In the genomic region with DNA sequence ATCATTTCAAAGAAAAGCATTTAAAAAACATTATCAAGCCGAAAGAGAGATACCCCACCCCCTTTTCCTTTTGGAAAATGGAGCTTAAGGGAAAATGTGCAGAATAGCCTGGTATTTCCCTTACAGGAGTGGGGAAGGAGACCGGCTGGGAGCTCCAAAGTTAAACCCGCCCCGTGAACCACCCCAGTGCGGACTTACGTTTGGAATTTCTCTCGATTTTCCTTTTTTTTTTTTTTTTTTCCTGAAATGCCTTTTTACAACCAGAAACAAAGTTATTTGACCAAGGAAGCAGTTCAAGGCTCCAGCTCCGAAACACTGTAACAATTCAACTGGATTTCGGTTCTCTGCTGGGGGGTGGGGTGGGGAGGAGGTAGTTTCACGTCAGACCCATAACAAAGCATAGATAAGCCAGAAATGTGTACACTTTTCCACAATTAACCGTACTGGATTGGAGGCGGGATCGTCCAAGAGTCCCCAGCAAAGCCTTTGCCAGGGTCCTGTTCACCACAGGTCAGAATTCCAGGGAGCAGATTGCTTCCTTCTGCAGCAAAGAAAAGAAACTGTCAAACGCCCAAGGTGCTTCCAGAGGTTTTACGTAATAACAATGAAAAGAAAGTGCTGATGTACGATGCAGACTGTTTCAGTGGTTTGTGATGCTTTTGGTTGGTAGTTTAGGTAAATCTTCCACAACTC, we compare ENCODE assay signal across 8 cellular contexts. TPM values are rescaled to one million over a fixed set of nuclear protein-coding genes. Genes with fewer than 3 reads are reported as not detected.
A peak's percentile ranks its signal among the peaks of the same experiment; 100 is the strongest.
DNase-seq lines count a peak whose midpoint lies in the region; ATAC-seq and TF ChIP-seq lines count a peak whose summit lies in the region.

No MANE protein-coding gene starts in this region.

- peaks cover 17% of the 10 kb centered on the region for H3K27me3 Mint-ChIP-seq in neural crest cell (ENCODE audit: low read depth)

- peaks cover 82% of the 10 kb centered on the region for H3K4me1 Mint-ChIP-seq in neural crest cell

- no peaks in the 10 kb centered on the region for H3K9me3 ChIP-seq in PC-3 (ENCODE audit: low read length)

- H3K4me1 ChIP-seq in PC-3 (ENCODE audit: insufficient read depth, low read length), result peaks cover 17% of the 10 kb centered on the region

- no peak for ATAC-seq in PC-3
- ATAC-seq in HG02981 (IDR thresholded peaks at IDR 0.05; ENCODE audit: unreplicated experiment), result no peak

- peak overlapping the region; percentile 95 for H3K27ac Mint-ChIP-seq in neural crest cell (ENCODE audit: unreplicated experiment)

- H3K4me3 ChIP-seq in GM08714 (ENCODE audit: low read length), result peak overlapping the region; percentile 59
- H3K4me3 ChIP-seq in PC-3 (ENCODE audit: low read length), result peak overlapping the region; percentile 86
- peak overlapping the region; percentile 44 for H3K4me3 ChIP-seq in epithelial cell of esophagus (ENCODE audit: low read length)

- H3K4me2 ChIP-seq in PC-3 (ENCODE audit: low read length), result peak overlapping the region; percentile 96

- no peaks in the 10 kb centered on the region for H3K36me3 ChIP-seq in PC-3 (ENCODE audit: low read depth, low read length)

- peak overlapping the region; percentile 95 for H3K4me3 Mint-ChIP-seq in neural crest cell

- no peak overlapping the region for H3K27ac ChIP-seq in PC-3 (ENCODE audit: low read length)

- peaks cover 14% of the 10 kb centered on the region for H3K36me3 Mint-ChIP-seq in neural crest cell (ENCODE audit: low read depth)

- no peaks in the 10 kb centered on the region for H3K27me3 ChIP-seq in PC-3 (ENCODE audit: low read length)

- no peaks in the 10 kb centered on the region for H3K9me3 Mint-ChIP-seq in neural crest cell

- peak overlapping the region; percentile 19; the same call in 1 of the 2 replicates for H3K9ac ChIP-seq in PC-3 (ENCODE audit: low read length)

- no peak for TF ChIP-seq CTCF in PC-3 (conservative IDR thresholded peaks at IDR 0.05; ENCODE audit: low read depth, low read length)
- TF ChIP-seq CTCF in epithelial cell of esophagus (IDR thresholded peaks at IDR 0.05; ENCODE audit: insufficient read depth, low read depth, low read length, missing control alignments), result no peak
- TF ChIP-seq CTCF in neural crest cell (conservative IDR thresholded peaks at IDR 0.05), result no peak

- H3F3A ChIP-seq in PC-3 (ENCODE audit: low read length, unreplicated experiment), result no peaks in the 10 kb centered on the region

- CTCF ChIA-PET in PC-3 (lab: Charles Lee), result interaction anchor here (1.2 kb wide), 1 partner anchor 22 kb away, joined by 14 read pairs; no protein-coding TSS in a partner anchor

- no peaks in the 10 kb centered on the region for H3K79me2 ChIP-seq in PC-3 (ENCODE audit: low read length)

- H3K9me2 ChIP-seq in PC-3 (replicated peaks; ENCODE audit: low read length), result no peaks in the 10 kb centered on the region

- no peaks in the 10 kb centered on the region for H4K20me1 ChIP-seq in PC-3 (ENCODE audit: low read length)

- DNase-seq in PC-3 (peak; percentile 7), epithelial cell of esophagus (ENCODE audit: low read depth) (peak; percentile 14), neural crest cell (ENCODE audit: low read depth, low spot score) (no peak), mucosa of gallbladder (ENCODE audit: low spot score) (no peak), ecto neural progenitor cell (ENCODE audit: low spot score) (no peak)
- DNase-seq in activated CD4-positive, CD25-positive, alpha-beta regulatory T cell treated with anti-CD3 and anti-CD28 coated beads, Interleukin-2, amount 50 U/mL, for 72 hours, result no peak

- peak overlapping the region; percentile 85 for H2AFZ ChIP-seq in PC-3 (ENCODE audit: low read length)

- intact Hi-C loops in PC-3 (cut with micrococcal nuclease), result no loop called here

- BruUV-seq in PC-3 (replicated peaks; lab: Mats Ljungman, UMichigan), result no TSS peak

- POLR2A ChIA-PET in PC-3 (lab: Charles Lee; ENCODE audit: unreplicated experiment), result interaction anchor here (0.6 to 1.2 kb wide), 4 partner anchors 22 to 727 kb away, joined by 3 to 6 read pairs (median 5); no protein-coding TSS in a partner anchor

RNA-seq across cellular contexts. Expression of a gene that starts 6.7 kb away (rescaled TPM):
- 0.17 and 0.26 TPM in 2 replicates for total RNA-seq in PC-3 (2014; rRNA removed)
- total RNA-seq in neural crest cell, result 52.1 and 53.0 TPM in 2 replicates
- total RNA-seq in mucosa of gallbladder, result 1.2 TPM

RNA-seq across cellular contexts. Expression of a gene that starts 15.3 kb away (rescaled TPM):
- total RNA-seq in PC-3 (2014; rRNA removed), result 21.5 and 32.5 TPM in 2 replicates
- 52.6 and 58.1 TPM in 2 replicates for total RNA-seq in neural crest cell
- total RNA-seq in mucosa of gallbladder, result 33.0 TPM

Comparison
In these comparisons a context has a peak if more than half of its experiments do, and no peak if none do; other contexts are left out.
1. DNase-seq: peak in PC-3 (single experiment) and epithelial cell of esophagus (single experiment); none in neural crest cell (single experiment), activated CD4-positive, CD25-positive, alpha-beta regulatory T cell treated with anti-CD3 and anti-CD28 coated beads, Interleukin-2, amount 50 U/mL, for 72 hours (single experiment), mucosa of gallbladder (single experiment) and ecto neural progenitor cell (single experiment).
2. RNA of a gene that starts 6.7 kb away (total RNA-seq): 52.1 to 53.0 TPM in neural crest cell; 1.2 TPM in mucosa of gallbladder (single experiment) and 0.17 to 0.26 TPM in PC-3; every median in the first group is over 10 times any median in the second.
3. Peak in every context shown above with its lines, with median percentiles within 50 percentile points of each other: H3K4me3 ChIP-seq.